Comparison of ENCODE assay signal across 8 cellular contexts in the genomic region with DNA sequence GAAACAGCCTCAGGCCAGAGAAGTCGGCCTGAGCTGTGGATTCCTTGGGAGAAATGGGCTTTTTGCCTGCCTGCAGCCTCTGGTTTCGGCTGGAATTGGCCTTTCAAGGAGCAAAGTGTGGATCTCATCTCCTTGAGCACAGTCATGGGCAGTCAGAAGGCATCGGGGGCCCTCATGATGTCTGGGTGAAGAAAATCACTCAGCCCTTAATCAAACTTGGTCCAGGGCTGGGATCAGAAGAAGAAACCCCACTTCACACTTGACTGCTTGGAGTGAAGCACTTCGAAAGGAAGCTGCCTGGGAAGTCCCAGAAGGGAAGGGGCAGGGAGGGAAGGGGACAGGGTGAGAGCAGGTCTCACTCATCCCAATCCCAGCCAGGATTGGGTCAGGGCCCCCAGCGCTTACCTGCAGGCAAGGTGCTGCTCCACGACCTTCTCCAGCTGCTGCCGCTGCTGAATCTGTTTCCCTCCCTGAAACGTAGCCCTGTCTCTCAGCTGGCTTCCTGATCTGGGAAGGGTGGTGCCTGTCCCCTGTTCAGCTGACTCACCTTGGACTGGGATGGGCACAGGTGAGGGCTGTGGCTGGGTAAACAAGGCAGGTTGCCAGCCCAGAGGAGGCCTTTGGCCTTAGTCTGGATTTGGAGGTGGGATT. TPM values are rescaled to one million over a fixed set of nuclear protein-coding genes. Genes with fewer than 3 reads are reported as not detected.
DNase-seq lines count a peak whose midpoint lies in the region; ATAC-seq and TF ChIP-seq lines count a peak whose summit lies in the region.

TSS of gene SDCBP2 (minus strand) at position 460 of the 651 bp plus-strand sequence. CDS start 8,723 bp downstream, outside the sequence.

- H3K36me3 ChIP-seq in heart right ventricle (peaks cover 0 to 18% (median 0%) of the 10 kb centered on the region in 9 donors), lung (ENCODE audit: control insufficient read depth in 2 of 2, insufficient read depth in 2 of 2, low read length in 2 of 2) (no peaks in the 10 kb centered on the region), upper lobe of left lung (peaks cover 0 to 3% (median 0%) of the 10 kb centered on the region in 4 donors), MG63 (peaks cover 6% of the 10 kb centered on the region)

- TF ChIP-seq CTCF in heart right ventricle (IDR thresholded peaks at IDR 0.05) = no peak
- TF ChIP-seq CTCF in lung (IDR thresholded peaks at IDR 0.05; ENCODE audit: control extremely low read depth, extremely low read depth) = no peak
- no peak for TF ChIP-seq CTCF in upper lobe of left lung (IDR thresholded peaks at IDR 0.05)

- TF ChIP-seq POLR2A in upper lobe of left lung (IDR thresholded peaks at IDR 0.05) = peak in 1 of 4 donors; percentile 48

- WGBS in heart right ventricle, 2 donors = 73 to 78% methylated on average over 8 of the region's 8 CpGs
- WGBS in lung, 2 donors = 66 to 78% methylated on average over 8 of the region's 8 CpGs
- 59 to 66% methylated on average over 8 of the region's 8 CpGs for WGBS in upper lobe of left lung, 2 donors

- H3K27me3 ChIP-seq in heart right ventricle (no peaks in the 10 kb centered on the region), lung (ENCODE audit: control insufficient read depth, insufficient read depth) (no peaks in the 10 kb centered on the region), upper lobe of left lung (no peaks in the 10 kb centered on the region), MG63 (no peaks in the 10 kb centered on the region)

- peaks cover 22 to 84% (median 78%) of the 10 kb centered on the region in 9 donors for H3K4me1 ChIP-seq in heart right ventricle
- H3K4me1 ChIP-seq in lung (ENCODE audit: control insufficient read depth in 2 of 2, insufficient read depth in 2 of 2, low read length in 2 of 2) = peaks cover 21 to 45% of the 10 kb centered on the region in 2 donors
- H3K4me1 ChIP-seq in upper lobe of left lung = peaks cover 62 to 82% (median 73%) of the 10 kb centered on the region in 4 donors

- TF ChIP-seq EP300 in upper lobe of left lung (IDR thresholded peaks at IDR 0.05) = no peak

- intact Hi-C loops in heart right ventricle (cut with DNase I) = loop anchor here in 4 of 10 donors (5.0 kb wide), 2 partner anchors 43 to 63 kb away; partner anchors contain the start of gene FKBP1A (in 2 of the 4)
- intact Hi-C loops in cardiac septum (cut with DNase I) = loop anchor here (5.0 kb wide), 1 partner anchor 48 kb away; no protein-coding TSS in a partner anchor

- H3K9me3 ChIP-seq in heart right ventricle = no peaks in the 10 kb centered on the region
- no peaks in the 10 kb centered on the region for H3K9me3 ChIP-seq in lung (ENCODE audit: control insufficient read depth in 2 of 2, insufficient read depth in 1 of 2, low read length in 1 of 2)
- no peaks in the 10 kb centered on the region for H3K9me3 ChIP-seq in upper lobe of left lung
- H3K9me3 ChIP-seq in MG63 = no peaks in the 10 kb centered on the region

- H3K4me3 ChIP-seq in heart right ventricle (no peak within 1 kb of the TSS), lung (no peak within 1 kb of the TSS), upper lobe of left lung (peak within 1 kb of the TSS in 1 of 4 donors; percentile 1), MG63 (no peak within 1 kb of the TSS)

- H3K27ac ChIP-seq in heart right ventricle (peak within 1 kb of the TSS; percentile 38 to 100 (median 99)), angular gyrus (ENCODE audit: low read depth, low read length) (peak within 1 kb of the TSS; percentile 94), lung (ENCODE audit: low read depth in 1 of 2, low read length in 1 of 2) (peak within 1 kb of the TSS; percentile 87 to 94), upper lobe of left lung (peak within 1 kb of the TSS; percentile 93 to 99 (median 97))

- ATAC-seq in heart right ventricle = no peak
- no peak for ATAC-seq in lung (ENCODE audit: insufficient read depth, low FRiP score)
- ATAC-seq in upper lobe of left lung (ENCODE audit: low FRiP score in 2 of 2) = peak in 1 of 2 donors; percentile 38
- ATAC-seq in HG03039 (IDR thresholded peaks at IDR 0.05; ENCODE audit: unreplicated experiment) = no peak
- ATAC-seq in GM18907 (IDR thresholded peaks at IDR 0.05; ENCODE audit: unreplicated experiment) = no peak

- DNase-seq in heart right ventricle (peak in 1 of 2 donors; percentile 2), cardiac septum (ENCODE audit: low spot score) (no peak), lung (ENCODE audit: low spot score) (peak; percentile 66), upper lobe of left lung (peak in 1 of 2 donors; percentile 84), MG63 (no peak)

RNA-seq across cellular contexts. Expression of gene SDCBP2, which starts in this region (rescaled TPM):
- total RNA-seq in heart right ventricle (1 to 10 TPM in 9 of 10 donors, under 1 TPM in 1; 0.62 to 4.3 (median 1.8) TPM), cardiac septum (2.7 TPM), lung (10 to 100 TPM in 1 of 2 donors, 1 to 10 TPM in 1; 3.5 to 10.9 TPM), upper lobe of left lung (10 to 100 TPM in 5 of 6 donors, 1 to 10 TPM in 1; 6.3 to 34.0 (median 15.9) TPM)
- polyA plus RNA-seq in heart right ventricle (1 to 10 TPM; 2.7 to 4.2 TPM), lung (10 to 100 TPM; 14.2 to 18.1 TPM)
- 4.9 TPM in 1 of 2 replicates, not detected in the other for total RNA-seq in MG63 (2014; rRNA removed; shearing (Covaris generic); ENCODE audit: low replicate concordance)
